Comparison of ENCODE assay signal across 28 cellular contexts in the genomic region with DNA sequence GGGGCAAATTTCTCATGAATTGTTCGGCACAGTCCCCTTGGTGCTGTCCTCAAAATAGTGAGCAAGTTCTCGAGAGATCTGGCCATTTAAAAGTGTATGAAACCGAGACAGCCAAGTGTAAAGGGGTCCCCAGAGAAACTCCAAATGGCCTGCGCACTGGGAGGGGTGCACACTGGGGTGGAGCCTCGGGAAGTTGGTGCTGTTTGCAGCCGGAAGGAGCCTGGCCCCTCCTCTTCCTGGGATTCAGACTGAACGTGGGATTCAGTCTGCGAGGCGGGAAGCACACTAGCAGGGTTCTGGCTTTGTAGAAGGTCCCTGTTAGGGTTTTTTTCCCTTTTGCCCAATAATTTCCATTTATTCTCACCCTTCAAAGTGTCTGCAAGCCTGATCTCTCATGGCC.
"Had no signal": no experiment of that assay in that cellular context is flagged by ENCODE, and none has a peak within 500 bp of the region (broad histone marks: within the 10 kb centered on the region; RNA-seq: fewer than 3 reads in every experiment).

No MANE protein-coding gene starts in this region.

- H3K27ac ChIP-seq: brain microvascular endothelial cell, foreskin keratinocyte, vagina, VCaP had no signal

- H3K4me3 ChIP-seq: vagina had no signal

- H3K4me1 ChIP-seq: foreskin keratinocyte, vagina had no signal

- H3K27me3 ChIP-seq: brain microvascular endothelial cell, foreskin keratinocyte, vagina had no signal

- DNase-seq: activated CD4-positive, alpha-beta memory T cell treated with anti-CD3 and anti-CD28 coated beads, Interleukin-2, amount 10 ng/mL, durations not matched to agents 7 days and 5 days; activated CD4-positive, alpha-beta T cell treated with anti-CD3 and anti-CD28 coated beads for 48 hours; activated gamma-delta T cell treated with Interleukin-2 at 50 U/mL for 16 hours; activated naive CD4-positive, alpha-beta T cell treated with anti-CD3 and anti-CD28 coated beads, Interleukin-2, amount 50 U/mL, for 16 hours; activated T-cell treated with anti-CD3 and anti-CD28 coated beads, Interleukin-2, amount 50 U/mL, for 4 hours; amniotic stem cell; brain microvascular endothelial cell; caudate nucleus; endodermal cell; foreskin keratinocyte; islet precursor cell; naive thymus-derived CD8-positive, alpha-beta T cell; occipital lobe; small intestine; stimulated activated CD4-positive, alpha-beta T cell treated with anti-CD3 and anti-CD28 coated beads, Interleukin-4, amount 100 ng/mL, for 24 hours; stimulated activated naive CD8-positive, alpha-beta T cell treated with anti-CD3 and anti-CD28 coated beads, Interleukin-15, amount 100 ng/mL, for 72 hours; substantia nigra; T-helper 9 cell had no signal

- H3K4me1 Mint-ChIP-seq: activated CD4-positive, alpha-beta memory T cell treated with anti-CD3 and anti-CD28 coated beads, Interleukin-2, amount 10 ng/mL, durations not matched to agents 7 days and 5 days; activated T-helper 17 cell treated with anti-CD3 and anti-CD28 coated beads, Interleukin-2, amount 50 U/mL, for 72 hours; neural crest cell had no signal

- H3K36me3 ChIP-seq: brain microvascular endothelial cell, vagina had no signal

- ATAC-seq: activated CD4-positive, CD25-positive, alpha-beta regulatory T cell treated with anti-CD3 and anti-CD28 coated beads, Interleukin-2, amount 50 U/mL, for 24 hours; activated T-cell treated with anti-CD3 and anti-CD28 coated beads, Interleukin-2, amount 50 U/mL, for 4 hours; activated T-helper 17 cell treated with anti-CD3 and anti-CD28 coated beads, Interleukin-2, amount 50 U/mL, for 72 hours; esophagus mucosa; foreskin keratinocyte; naive thymus-derived CD8-positive, alpha-beta T cell; sciatic nerve; stimulated activated effector memory CD8-positive, alpha-beta T cell treated with anti-CD3 and anti-CD28 coated beads, Interleukin-12 subunit alpha, Interleukin-12 subunit beta, amount 100 ng/mL, for 72 hours; stimulated activated naive CD8-positive, alpha-beta T cell treated with anti-CD3 and anti-CD28 coated beads, Interleukin-15, amount 100 ng/mL, for 72 hours had no signal

- H3K27me3 Mint-ChIP-seq: activated T-helper 17 cell treated with anti-CD3 and anti-CD28 coated beads, Interleukin-2, amount 50 U/mL, for 72 hours; naive thymus-derived CD8-positive, alpha-beta T cell; stimulated activated naive CD8-positive, alpha-beta T cell treated with anti-CD3 and anti-CD28 coated beads, Interleukin-15, amount 100 ng/mL, for 72 hours had no signal

- H3K4me3 Mint-ChIP-seq: activated CD4-positive, alpha-beta memory T cell treated with anti-CD3 and anti-CD28 coated beads, Interleukin-2, amount 10 ng/mL, durations not matched to agents 7 days and 5 days; activated T-cell treated with anti-CD3 and anti-CD28 coated beads, Interleukin-2, amount 50 U/mL, for 4 hours; activated T-helper 17 cell treated with anti-CD3 and anti-CD28 coated beads, Interleukin-2, amount 50 U/mL, for 72 hours; endodermal cell; naive thymus-derived CD8-positive, alpha-beta T cell; neural crest cell; stimulated activated effector memory CD8-positive, alpha-beta T cell treated with anti-CD3 and anti-CD28 coated beads, Interleukin-12 subunit alpha, Interleukin-12 subunit beta, amount 100 ng/mL, for 72 hours; stimulated activated naive CD8-positive, alpha-beta T cell treated with anti-CD3 and anti-CD28 coated beads, Interleukin-15, amount 100 ng/mL, for 72 hours; T-helper 1 cell treated with Interleukin-12 subunit alpha and Interleukin-12 subunit beta and Interleukin-4 antibody, amounts not matched to agents 30 μg/mL and 1 μg/mL, for 36 hours; type B pancreatic cell had no signal

- H3K36me3 Mint-ChIP-seq: stimulated activated effector memory CD8-positive, alpha-beta T cell treated with anti-CD3 and anti-CD28 coated beads, Interleukin-12 subunit alpha, Interleukin-12 subunit beta, amount 100 ng/mL, for 72 hours; type B pancreatic cell had no signal

- H3K27ac Mint-ChIP-seq: activated CD4-positive, alpha-beta memory T cell treated with anti-CD3 and anti-CD28 coated beads, Interleukin-2, amount 10 ng/mL, durations not matched to agents 7 days and 5 days; activated T-helper 17 cell treated with anti-CD3 and anti-CD28 coated beads, Interleukin-2, amount 50 U/mL, for 72 hours; endodermal cell; naive thymus-derived CD8-positive, alpha-beta T cell; stimulated activated effector memory CD8-positive, alpha-beta T cell treated with anti-CD3 and anti-CD28 coated beads, Interleukin-12 subunit alpha, Interleukin-12 subunit beta, amount 100 ng/mL, for 72 hours; stimulated activated naive CD8-positive, alpha-beta T cell treated with anti-CD3 and anti-CD28 coated beads, Interleukin-15, amount 100 ng/mL, for 72 hours; T-helper 1 cell treated with Interleukin-12 subunit alpha and Interleukin-12 subunit beta and Interleukin-4 antibody, amounts not matched to agents 30 μg/mL and 1 μg/mL, for 36 hours; type B pancreatic cell had no signal

- H3K9me3 Mint-ChIP-seq: activated CD4-positive, alpha-beta memory T cell treated with anti-CD3 and anti-CD28 coated beads, Interleukin-2, amount 10 ng/mL, durations not matched to agents 7 days and 5 days; activated T-cell treated with anti-CD3 and anti-CD28 coated beads, Interleukin-2, amount 50 U/mL, for 4 hours; activated T-helper 17 cell treated with anti-CD3 and anti-CD28 coated beads, Interleukin-2, amount 50 U/mL, for 72 hours; endodermal cell; neural crest cell; stimulated activated effector memory CD8-positive, alpha-beta T cell treated with anti-CD3 and anti-CD28 coated beads, Interleukin-12 subunit alpha, Interleukin-12 subunit beta, amount 100 ng/mL, for 72 hours; T-helper 1 cell treated with Interleukin-12 subunit alpha and Interleukin-12 subunit beta and Interleukin-4 antibody, amounts not matched to agents 30 μg/mL and 1 μg/mL, for 36 hours; type B pancreatic cell had no signal
